Comparison of ENCODE assay signal across 26 cellular contexts in genomic region chr17:80830020-80830780, GRCh38.
A peak's percentile ranks its signal among the peaks of the same experiment; 100 is the strongest.
DNase-seq lines count a peak whose midpoint lies in the region; ATAC-seq and TF ChIP-seq lines count a peak whose summit lies in the region.
"Had no signal": no experiment of that assay in that cellular context is flagged by ENCODE, and none has a peak within 500 bp of the region (broad histone marks: within the 10 kb centered on the region; RNA-seq: fewer than 3 reads in every experiment).

No MANE protein-coding gene starts in this region.

- no peak for TF ChIP-seq CTCF in PC-3 (conservative IDR thresholded peaks at IDR 0.05; ENCODE audit: low read depth, low read length)
- no peak for TF ChIP-seq CTCF in GM13977 (IDR thresholded peaks at IDR 0.05; ENCODE audit: extremely low read depth, insufficient read depth, missing control alignments)

- H3K79me2 ChIP-seq in PC-3 (ENCODE audit: low read length) = no peaks in the 10 kb centered on the region

- H3K4me1 Mint-ChIP-seq in activated naive CD4-positive, alpha-beta T cell treated with anti-CD3 and anti-CD28 coated beads, Interleukin-2, amount 10 ng/mL, durations not matched to agents 7 days and 5 days = peaks cover 79% of the 10 kb centered on the region
- H3K4me1 Mint-ChIP-seq in activated CD8-positive, alpha-beta T cell treated with anti-CD3 and anti-CD28 coated beads, Interleukin-2, amount 10 ng/mL, durations not matched to agents 7 days and 5 days (ENCODE audit: low read depth) = peaks cover 80% of the 10 kb centered on the region
- H3K4me1 Mint-ChIP-seq in immature natural killer cell = peaks cover 21 to 30% of the 10 kb centered on the region in 2 donors

- BruUV-seq in PC-3 (replicated peaks; lab: Mats Ljungman, UMichigan) = no TSS peak

- no peak overlapping the region for H3K4me3 ChIP-seq in PC-3 (ENCODE audit: low read length)
- H3K4me3 ChIP-seq: Peyer's patch, psoas muscle, SJCRH30, thoracic aorta, uterus had no signal

- CTCF ChIA-PET in activated naive CD4-positive, alpha-beta T cell treated with anti-CD3 and anti-CD28 coated beads, Interleukin-2, amount 10 ng/mL, durations not matched to agents 7 days and 5 days (lab: Charles Lee) = interaction anchor here (0.8 kb wide), 1 partner anchor 11 kb away, joined by 3 read pairs; no protein-coding TSS in a partner anchor
- CTCF ChIA-PET in PC-3 (lab: Charles Lee) = no interaction called here
- CTCF ChIA-PET in activated CD8-positive, alpha-beta T cell treated with anti-CD3 and anti-CD28 coated beads, Interleukin-2, amount 10 ng/mL, durations not matched to agents 7 days and 5 days (lab: Charles Lee) = interaction anchor here (0.8 kb wide), 1 partner anchor 255 kb away, joined by 3 read pairs; no protein-coding TSS in a partner anchor

- H3K27me3 Mint-ChIP-seq in activated naive CD4-positive, alpha-beta T cell treated with anti-CD3 and anti-CD28 coated beads, Interleukin-2, amount 10 ng/mL, durations not matched to agents 7 days and 5 days = no peaks in the 10 kb centered on the region
- no peaks in the 10 kb centered on the region for H3K27me3 Mint-ChIP-seq in activated CD8-positive, alpha-beta T cell treated with anti-CD3 and anti-CD28 coated beads, Interleukin-2, amount 10 ng/mL, durations not matched to agents 7 days and 5 days (ENCODE audit: low read depth)
- peaks cover 2 to 4% (median 3%) of the 10 kb centered on the region in 3 donors for H3K27me3 Mint-ChIP-seq in immature natural killer cell (ENCODE audit: low read depth in 3 of 3)

- H3K4me1 ChIP-seq in PC-3 (ENCODE audit: insufficient read depth, low read length) = peaks cover 49% of the 10 kb centered on the region

- DNase-seq in activated naive CD4-positive, alpha-beta T cell treated with anti-CD3 and anti-CD28 coated beads, Interleukin-2, amount 10 ng/mL, durations not matched to agents 7 days and 5 days = peak; percentile 13
- no peak for DNase-seq in activated naive CD4-positive, alpha-beta T cell treated with Interleukin-2 at 50 U/mL for 16 hours
- DNase-seq in PC-3 (no peak), mesenteric fat pad (ENCODE audit: low spot score) (peak; percentile 49), immature natural killer cell (no peak), NCI-H1930 (lab: John Stamatoyannopoulos, UW) (no peak), GM13977 (ENCODE audit: low spot score) (no peak)
- DNase-seq in activated CD8-positive, alpha-beta T cell treated with anti-CD3 and anti-CD28 coated beads, Interleukin-2, amount 10 ng/mL, durations not matched to agents 7 days and 5 days = no peak
- DNase-seq: activated CD4-positive, alpha-beta T cell treated with anti-CD3 and anti-CD28 coated beads for 1 hour; activated effector memory CD4-positive, alpha-beta T cell treated with anti-CD3 and anti-CD28 coated beads, Interleukin-2, amount 50 U/mL, for 16 hours; C1 segment of cervical spinal cord; Calu3; effector CD4-positive, alpha-beta T cell; HCEC 1CT; kidney glomerular epithelial cell; NCI-H1105; NCI-H2029; NCI-H2227 treated with DMSO at 0.1 percent for 48 hours; nucleus accumbens; SJCRH30; stimulated activated CD4-positive, alpha-beta T cell treated with anti-CD3 and anti-CD28 coated beads, Interleukin-15, amount 100 ng/mL, for 24 hours; stimulated activated naive CD4-positive, alpha-beta T cell treated with Interleukin-2 at 50 U/mL for 16 hours; uterus had no signal

- no peaks in the 10 kb centered on the region for H3K9me2 ChIP-seq in PC-3 (replicated peaks; ENCODE audit: low read length)

- peaks cover 41% of the 10 kb centered on the region for H3K36me3 Mint-ChIP-seq in activated naive CD4-positive, alpha-beta T cell treated with anti-CD3 and anti-CD28 coated beads, Interleukin-2, amount 10 ng/mL, durations not matched to agents 7 days and 5 days
- H3K36me3 Mint-ChIP-seq in activated CD8-positive, alpha-beta T cell treated with anti-CD3 and anti-CD28 coated beads, Interleukin-2, amount 10 ng/mL, durations not matched to agents 7 days and 5 days (ENCODE audit: low read depth) = peaks cover 52% of the 10 kb centered on the region
- H3K36me3 Mint-ChIP-seq in immature natural killer cell = peaks cover 0 to 3% (median 0%) of the 10 kb centered on the region in 3 donors

- H3K27ac ChIP-seq in PC-3 (ENCODE audit: low read length) = peak overlapping the region; percentile 31
- H3K27ac ChIP-seq: Peyer's patch, SJCRH30, thoracic aorta, uterus had no signal

- H3K27ac Mint-ChIP-seq in activated naive CD4-positive, alpha-beta T cell treated with anti-CD3 and anti-CD28 coated beads, Interleukin-2, amount 10 ng/mL, durations not matched to agents 7 days and 5 days = peak overlapping the region; percentile 39
- H3K27ac Mint-ChIP-seq in activated CD8-positive, alpha-beta T cell treated with anti-CD3 and anti-CD28 coated beads, Interleukin-2, amount 10 ng/mL, durations not matched to agents 7 days and 5 days = peak overlapping the region; percentile 51
- peak overlapping the region in 1 of 6 donors; percentile 35 for H3K27ac Mint-ChIP-seq in immature natural killer cell

- H3K36me3 ChIP-seq in PC-3 (ENCODE audit: low read depth, low read length) = peaks cover 13% of the 10 kb centered on the region; the same call in 1 of the 2 replicates
- H3K36me3 ChIP-seq: SJCRH30, thoracic aorta, uterus had no signal

- H3K9me3 Mint-ChIP-seq in activated naive CD4-positive, alpha-beta T cell treated with anti-CD3 and anti-CD28 coated beads, Interleukin-2, amount 10 ng/mL, durations not matched to agents 7 days and 5 days = no peaks in the 10 kb centered on the region
- no peaks in the 10 kb centered on the region for H3K9me3 Mint-ChIP-seq in activated CD8-positive, alpha-beta T cell treated with anti-CD3 and anti-CD28 coated beads, Interleukin-2, amount 10 ng/mL, durations not matched to agents 7 days and 5 days (ENCODE audit: insufficient read depth)
- no peaks in the 10 kb centered on the region for H3K9me3 Mint-ChIP-seq in immature natural killer cell

- no peak overlapping the region for H3K4me2 ChIP-seq in PC-3 (ENCODE audit: low read length)

- no peak overlapping the region for H3K4me3 Mint-ChIP-seq in activated naive CD4-positive, alpha-beta T cell treated with anti-CD3 and anti-CD28 coated beads, Interleukin-2, amount 10 ng/mL, durations not matched to agents 7 days and 5 days
- no peak overlapping the region for H3K4me3 Mint-ChIP-seq in activated CD8-positive, alpha-beta T cell treated with anti-CD3 and anti-CD28 coated beads, Interleukin-2, amount 10 ng/mL, durations not matched to agents 7 days and 5 days
- peak overlapping the region in 1 of 5 donors; percentile 25 for H3K4me3 Mint-ChIP-seq in immature natural killer cell

- no peaks in the 10 kb centered on the region for H4K20me1 ChIP-seq in PC-3 (ENCODE audit: low read length)

- H3K9ac ChIP-seq in PC-3 (ENCODE audit: low read length) = no peak overlapping the region

- peaks cover 5% of the 10 kb centered on the region for H3F3A ChIP-seq in PC-3 (ENCODE audit: low read length, unreplicated experiment)

- in situ Hi-C loops in GM13977 (cut with MboI; ENCODE audit: low pct_unique_long_range_greater_than_20kb, low sequenced_read_pairs, unreplicated experiment) = no loop called here

- no peak for ATAC-seq in PC-3
- ATAC-seq in activated CD8-positive, alpha-beta T cell treated with anti-CD3 and anti-CD28 coated beads, Interleukin-2, amount 10 ng/mL, durations not matched to agents 7 days and 5 days = no peak
- ATAC-seq: psoas muscle had no signal

- POLR2A ChIA-PET in PC-3 (lab: Charles Lee; ENCODE audit: unreplicated experiment) = no interaction called here
- POLR2A ChIA-PET in activated CD8-positive, alpha-beta T cell treated with anti-CD3 and anti-CD28 coated beads, Interleukin-2, amount 10 ng/mL, durations not matched to agents 7 days and 5 days (lab: Charles Lee) = interaction anchor here (0.6 kb wide), 1 partner anchor 93 kb away, joined by 3 read pairs; no protein-coding TSS in a partner anchor

- H3K27me3 ChIP-seq in PC-3 (ENCODE audit: low read length) = no peaks in the 10 kb centered on the region
- H3K27me3 ChIP-seq: Peyer's patch, SJCRH30, uterus had no signal

- no peak overlapping the region for H2AFZ ChIP-seq in PC-3 (ENCODE audit: low read length)

- intact Hi-C loops in PC-3 (cut with micrococcal nuclease) = no loop called here

- no peaks in the 10 kb centered on the region for H3K9me3 ChIP-seq in PC-3 (ENCODE audit: low read length)
- H3K9me3 ChIP-seq: Peyer's patch, psoas muscle, SJCRH30, thoracic aorta, uterus had no signal

Comparison
In these comparisons a context has a peak if more than half of its experiments do, and no peak if none do; other contexts are left out.
1. DNase-seq: peak in activated naive CD4-positive, alpha-beta T cell treated with anti-CD3 and anti-CD28 coated beads, Interleukin-2, amount 10 ng/mL, durations not matched to agents 7 days and 5 days (single experiment) and mesenteric fat pad (single experiment); none in activated naive CD4-positive, alpha-beta T cell treated with Interleukin-2 at 50 U/mL for 16 hours (single experiment), PC-3 (single experiment), activated CD8-positive, alpha-beta T cell treated with anti-CD3 and anti-CD28 coated beads, Interleukin-2, amount 10 ng/mL, durations not matched to agents 7 days and 5 days (single experiment), immature natural killer cell (0 of 3), NCI-H1930 (0 of 2) and GM13977 (single experiment).